ENCODE assay signal across 8 cellular contexts in genomic region chr16:88591577-88592021, GRCh38. TPM values are rescaled to one million over a fixed set of nuclear protein-coding genes. Genes with fewer than 3 reads are reported as not detected.
A peak's percentile ranks its signal among the peaks of the same experiment; 100 is the strongest.
DNase-seq lines count a peak whose midpoint lies in the region; ATAC-seq and TF ChIP-seq lines count a peak whose summit lies in the region.

No MANE protein-coding gene starts in this region.

- no peak overlapping the region for H3K4me3 ChIP-seq in CD4-positive, alpha-beta memory T cell (ENCODE audit: low read length in 2 of 2)
- no peak overlapping the region for H3K4me3 ChIP-seq in psoas muscle

- peaks cover 42% of the 10 kb centered on the region for H3K4me1 ChIP-seq in CD4-positive, alpha-beta memory T cell (ENCODE audit: insufficient read depth, low read length)
- H3K4me1 ChIP-seq in psoas muscle, result no peaks in the 10 kb centered on the region

- no peaks in the 10 kb centered on the region for H3K27me3 Mint-ChIP-seq in CD4-positive, alpha-beta memory T cell
- no peaks in the 10 kb centered on the region for H3K27me3 Mint-ChIP-seq in activated T-helper 1 cell treated with anti-CD3 and anti-CD28 coated beads, Interleukin-12 subunit alpha, Interleukin-12 subunit beta, Interleukin-2, Interleukin-4 antibody, amounts not matched to agents 30 ng/mL and 10 ng/mL and 1 ng/mL, durations not matched to agents 14 hours and 24 hours and 36 hours (ENCODE audit: insufficient read depth)

- no peak for TF ChIP-seq CTCF in psoas muscle (IDR thresholded peaks at IDR 0.05)

- intact Hi-C loops in CD4-positive, alpha-beta memory T cell (cut with micrococcal nuclease), result no loop called here
- intact Hi-C loops in activated T-helper 1 cell treated with anti-CD3 and anti-CD28 coated beads, Interleukin-12 subunit alpha, Interleukin-12 subunit beta, Interleukin-2, Interleukin-4 antibody, amounts not matched to agents 30 ng/mL and 10 ng/mL and 1 ng/mL, durations not matched to agents 14 hours and 24 hours and 36 hours (cut with micrococcal nuclease), result no loop called here
- intact Hi-C loops in psoas muscle (cut with DNase I), result no loop called here

- H3K36me3 Mint-ChIP-seq in CD4-positive, alpha-beta memory T cell, result peaks cover 35 to 60% of the 10 kb centered on the region in 2 donors
- H3K36me3 Mint-ChIP-seq in activated T-helper 1 cell treated with anti-CD3 and anti-CD28 coated beads, Interleukin-12 subunit alpha, Interleukin-12 subunit beta, Interleukin-2, Interleukin-4 antibody, amounts not matched to agents 30 ng/mL and 10 ng/mL and 1 ng/mL, durations not matched to agents 14 hours and 24 hours and 36 hours (ENCODE audit: low read depth), result peaks cover 43% of the 10 kb centered on the region

- peak overlapping the region in 7 of 8 donors; percentile 24 to 63 (median 49) for H3K4me3 Mint-ChIP-seq in CD4-positive, alpha-beta memory T cell
- no peak overlapping the region for H3K4me3 Mint-ChIP-seq in activated T-helper 1 cell treated with anti-CD3 and anti-CD28 coated beads, Interleukin-12 subunit alpha, Interleukin-12 subunit beta, Interleukin-2, Interleukin-4 antibody, amounts not matched to agents 30 ng/mL and 10 ng/mL and 1 ng/mL, durations not matched to agents 14 hours and 24 hours and 36 hours

- DNase-seq in CD4-positive, alpha-beta memory T cell, result peak in 2 of 5 donors; percentile 23 to 48
- DNase-seq in activated T-helper 1 cell treated with anti-CD3 and anti-CD28 coated beads, Interleukin-12 subunit alpha, Interleukin-12 subunit beta, Interleukin-2, Interleukin-4 antibody, amounts not matched to agents 30 ng/mL and 10 ng/mL and 1 ng/mL, durations not matched to agents 14 hours and 24 hours and 36 hours (ENCODE audit: low spot score), result no peak
- DNase-seq in psoas muscle (peak; percentile 61 to 66), activated gamma-delta T cell treated with Interleukin-2 at 50 U/mL for 16 hours (no peak), AML-193 (lab: John Stamatoyannopoulos, UW) (no peak), HPDE6-E6E7 (ENCODE audit: extremely low spot score) (no peak)

- H3K27me3 ChIP-seq in CD4-positive, alpha-beta memory T cell (ENCODE audit: insufficient read depth, low read length), result no peaks in the 10 kb centered on the region
- H3K27me3 ChIP-seq in psoas muscle (ENCODE audit: insufficient read depth in 3 of 3, low read length in 2 of 3), result no peaks in the 10 kb centered on the region

- no peaks in the 10 kb centered on the region for H3K9me3 Mint-ChIP-seq in CD4-positive, alpha-beta memory T cell
- H3K9me3 Mint-ChIP-seq in activated T-helper 1 cell treated with anti-CD3 and anti-CD28 coated beads, Interleukin-12 subunit alpha, Interleukin-12 subunit beta, Interleukin-2, Interleukin-4 antibody, amounts not matched to agents 30 ng/mL and 10 ng/mL and 1 ng/mL, durations not matched to agents 14 hours and 24 hours and 36 hours, result no peaks in the 10 kb centered on the region

- CTCF ChIA-PET in CD4-positive, alpha-beta memory T cell (lab: Charles Lee; ENCODE audit: partially characterized antibody), result interaction anchor here (1.0 kb wide), 1 partner anchor 10 kb away, joined by 3 read pairs; no protein-coding TSS in a partner anchor

- WGBS in psoas muscle, 3 donors, result 70 to 80% (median 72%) methylated on average over 10 of the region's 10 CpGs

- POLR2A ChIA-PET in CD4-positive, alpha-beta memory T cell (lab: Charles Lee; ENCODE audit: partially characterized antibody), result interaction anchor here (0.6 to 0.9 kb wide), 2 partner anchors 9 to 21 kb away, joined by 3 to 6 read pairs; partner anchors contain the start of gene ZC3H18

- ATAC-seq in HG03460 (IDR thresholded peaks at IDR 0.05; ENCODE audit: unreplicated experiment) (peak; percentile 70), psoas muscle (peak in 2 of 4 donors; percentile 32 to 43), HG03045 (IDR thresholded peaks at IDR 0.05; ENCODE audit: unreplicated experiment) (no peak)

- peak overlapping the region; percentile 32 to 89 (median 85) for H3K27ac Mint-ChIP-seq in CD4-positive, alpha-beta memory T cell
- H3K27ac Mint-ChIP-seq in activated T-helper 1 cell treated with anti-CD3 and anti-CD28 coated beads, Interleukin-12 subunit alpha, Interleukin-12 subunit beta, Interleukin-2, Interleukin-4 antibody, amounts not matched to agents 30 ng/mL and 10 ng/mL and 1 ng/mL, durations not matched to agents 14 hours and 24 hours and 36 hours, result peak overlapping the region; percentile 60

- H3K27ac ChIP-seq in CD4-positive, alpha-beta memory T cell (ENCODE audit: low read depth, low read length), result no peak overlapping the region
- H3K27ac ChIP-seq in psoas muscle, result no peak overlapping the region

- no peaks in the 10 kb centered on the region for H3K9me3 ChIP-seq in CD4-positive, alpha-beta memory T cell (ENCODE audit: control insufficient read depth in 1 of 2, low read length in 2 of 2)
- H3K9me3 ChIP-seq in psoas muscle, result no peaks in the 10 kb centered on the region

- peaks cover 39% of the 10 kb centered on the region for H3K36me3 ChIP-seq in CD4-positive, alpha-beta memory T cell (ENCODE audit: insufficient read depth, low read length)
- H3K36me3 ChIP-seq in psoas muscle (ENCODE audit: insufficient read depth in 1 of 2, low read depth in 1 of 2), result peaks cover 5 to 50% of the 10 kb centered on the region in 2 donors

- H3K4me1 Mint-ChIP-seq in CD4-positive, alpha-beta memory T cell, result peaks cover 32 to 47% (median 42%) of the 10 kb centered on the region in 4 donors
- peaks cover 26% of the 10 kb centered on the region for H3K4me1 Mint-ChIP-seq in activated T-helper 1 cell treated with anti-CD3 and anti-CD28 coated beads, Interleukin-12 subunit alpha, Interleukin-12 subunit beta, Interleukin-2, Interleukin-4 antibody, amounts not matched to agents 30 ng/mL and 10 ng/mL and 1 ng/mL, durations not matched to agents 14 hours and 24 hours and 36 hours (ENCODE audit: low read depth)

RNA-seq across cellular contexts. Expression of gene ZC3H18, which starts 21.4 kb away (rescaled TPM):
- 10 to 100 TPM; 84.5 to 91.5 TPM for total RNA-seq in CD4-positive, alpha-beta memory T cell
- polyA plus RNA-seq in CD4-positive, alpha-beta memory T cell, result 10 to 100 TPM in 1 of 2 donors, 1 to 10 TPM in 1; 3.0 to 23.5 TPM
- total RNA-seq in activated T-helper 1 cell treated with anti-CD3 and anti-CD28 coated beads, Interleukin-12 subunit alpha, Interleukin-12 subunit beta, Interleukin-2, Interleukin-4 antibody, amounts not matched to agents 30 ng/mL and 10 ng/mL and 1 ng/mL, durations not matched to agents 14 hours and 24 hours and 36 hours, result 115 and 116 TPM in 2 replicates
- total RNA-seq in psoas muscle, result 10 to 100 TPM; 24.8 to 30.5 (median 26.9) TPM
- 10 to 100 TPM; 19.9 to 36.0 (median 32.0) TPM for polyA plus RNA-seq in psoas muscle

RNA-seq across cellular contexts. Expression of gene IL17C, which starts 46.8 kb away (rescaled TPM):
- under 1 TPM in 1 of 2 experiments, not detected in 1; 0.44 TPM for total RNA-seq in CD4-positive, alpha-beta memory T cell
- polyA plus RNA-seq in CD4-positive, alpha-beta memory T cell, result not detected
- not detected in 2 replicates for total RNA-seq in activated T-helper 1 cell treated with anti-CD3 and anti-CD28 coated beads, Interleukin-12 subunit alpha, Interleukin-12 subunit beta, Interleukin-2, Interleukin-4 antibody, amounts not matched to agents 30 ng/mL and 10 ng/mL and 1 ng/mL, durations not matched to agents 14 hours and 24 hours and 36 hours
- total RNA-seq in psoas muscle, result not detected
- not detected for polyA plus RNA-seq in psoas muscle

RNA-seq across cellular contexts. Expression of gene CYBA, which starts 59.3 kb away (rescaled TPM):
- total RNA-seq in CD4-positive, alpha-beta memory T cell, result 100 to 1,000 TPM; 383 to 386 TPM
- polyA plus RNA-seq in CD4-positive, alpha-beta memory T cell, result 1,000 to 10,000 TPM in 1 of 2 donors, 100 to 1,000 TPM in 1; 689 to 1,286 TPM
- 218 and 219 TPM in 2 replicates for total RNA-seq in activated T-helper 1 cell treated with anti-CD3 and anti-CD28 coated beads, Interleukin-12 subunit alpha, Interleukin-12 subunit beta, Interleukin-2, Interleukin-4 antibody, amounts not matched to agents 30 ng/mL and 10 ng/mL and 1 ng/mL, durations not matched to agents 14 hours and 24 hours and 36 hours
- 10 to 100 TPM; 17.1 to 20.2 (median 19.2) TPM for total RNA-seq in psoas muscle
- polyA plus RNA-seq in psoas muscle, result 10 to 100 TPM in 2 of 3 donors, 1 to 10 TPM in 1; 9.1 to 28.0 (median 24.0) TPM

Comparison
In these comparisons a context has a peak if more than half of its experiments do, and no peak if none do; other contexts are left out.
1. DNase-seq: peak in psoas muscle (2 of 2); none in activated T-helper 1 cell treated with anti-CD3 and anti-CD28 coated beads, Interleukin-12 subunit alpha, Interleukin-12 subunit beta, Interleukin-2, Interleukin-4 antibody, amounts not matched to agents 30 ng/mL and 10 ng/mL and 1 ng/mL, durations not matched to agents 14 hours and 24 hours and 36 hours (single experiment), activated gamma-delta T cell treated with Interleukin-2 at 50 U/mL for 16 hours (single experiment), AML-193 (0 of 2) and HPDE6-E6E7 (single experiment).
2. RNA of gene CYBA, which starts 59.3 kb away (total RNA-seq): 383 to 386 TPM in CD4-positive, alpha-beta memory T cell and 218 to 219 TPM in activated T-helper 1 cell treated with anti-CD3 and anti-CD28 coated beads, Interleukin-12 subunit alpha, Interleukin-12 subunit beta, Interleukin-2, Interleukin-4 antibody, amounts not matched to agents 30 ng/mL and 10 ng/mL and 1 ng/mL, durations not matched to agents 14 hours and 24 hours and 36 hours; 17.1 to 20.2 TPM in psoas muscle; every median in the first group is over 10 times any median in the second.